26 cellular contexts compared by ENCODE assay signal in genomic region chr12:31018106-31018890, GRCh38.
"Had no signal": no experiment of that assay in that cellular context is flagged by ENCODE, and none has a peak within 500 bp of the region (broad histone marks: within the 10 kb centered on the region; RNA-seq: fewer than 3 reads in every experiment).

No MANE protein-coding gene starts in this region.

- H3K4me1 Mint-ChIP-seq: activated naive CD4-positive, alpha-beta T cell treated with anti-CD3 and anti-CD28 coated beads, Interleukin-2, amount 10 ng/mL, durations not matched to agents 7 days and 5 days; activated naive CD8-positive, alpha-beta T cell treated with anti-CD3 and anti-CD28 coated beads, Interleukin-2, amount 10 ng/mL, durations not matched to agents 7 days and 5 days had no signal

- H3K9me3 ChIP-seq: ascending aorta, mucosa of descending colon, testis, transverse colon, uterus had no signal

- H3K27me3 ChIP-seq: ascending aorta, cardiac muscle cell, testis, transverse colon, uterus had no signal

- H3K27ac Mint-ChIP-seq: activated naive CD4-positive, alpha-beta T cell treated with anti-CD3 and anti-CD28 coated beads, Interleukin-2, amount 10 ng/mL, durations not matched to agents 7 days and 5 days; activated naive CD8-positive, alpha-beta T cell treated with anti-CD3 and anti-CD28 coated beads, Interleukin-2, amount 10 ng/mL, durations not matched to agents 7 days and 5 days; brain; natural killer cell treated with Interleukin-12 subunit alpha and Interleukin-12 subunit beta and Interleukin-15 and Interleukin-18, amount 100 ng/mL, for 72 hours; T-helper 2 cell treated with Interferon-gamma antibody and Interleukin-4, amounts not matched to agents 5 μg/mL and 100 μg/mL, for 36 hours had no signal

- H3K27me3 Mint-ChIP-seq: brain had no signal

- H3K9me3 Mint-ChIP-seq: activated naive CD4-positive, alpha-beta T cell treated with anti-CD3 and anti-CD28 coated beads, Interleukin-2, amount 10 ng/mL, durations not matched to agents 7 days and 5 days; natural killer cell treated with Interleukin-12 subunit alpha and Interleukin-12 subunit beta and Interleukin-15 and Interleukin-18, amount 100 ng/mL, for 72 hours; T-helper 2 cell treated with Interferon-gamma antibody and Interleukin-4, amounts not matched to agents 5 μg/mL and 100 μg/mL, for 36 hours had no signal

- H3K27ac ChIP-seq: ascending aorta, cardiac muscle cell, epithelial cell of prostate, left ventricle myocardium inferior, testis, transverse colon, uterus, VCaP had no signal

- H3K4me3 ChIP-seq: ascending aorta, cardiac muscle cell, left ventricle myocardium inferior, lung, mucosa of descending colon, testis, transverse colon, uterus had no signal

- H3K36me3 ChIP-seq: ascending aorta, cardiac muscle cell, left ventricle myocardium inferior, transverse colon, uterus had no signal

- DNase-seq: activated CD4-positive, alpha-beta T cell treated with anti-CD3 and anti-CD28 coated beads for 4 hours; activated CD4-positive, alpha-beta T cell treated with anti-CD3 and anti-CD28 coated beads, Interleukin-2, amount 50 U/mL, for 4 hours; activated CD8-positive, alpha-beta memory T cell treated with anti-CD3 and anti-CD28 coated beads, Interleukin-2, amount 50 U/mL, for 4 hours; activated gamma-delta T cell; activated naive CD4-positive, alpha-beta T cell treated with anti-CD3 and anti-CD28 coated beads, Interleukin-2, amount 10 ng/mL, durations not matched to agents 7 days and 5 days; activated naive CD8-positive, alpha-beta T cell treated with anti-CD3 and anti-CD28 coated beads, Interleukin-2, amount 10 ng/mL, durations not matched to agents 7 days and 5 days; activated T-cell treated with anti-CD3 and anti-CD28 coated beads, Interleukin-2, amount 50 U/mL, for 1 hour; cortex of kidney; left ventricle myocardium inferior; mesendoderm; mucosa of descending colon; right cardiac atrium; stimulated activated CD4-positive, alpha-beta T cell treated with anti-CD3 and anti-CD28 coated beads, Interleukin-2, amount 100 ng/mL, for 48 hours; stimulated activated naive CD4-positive, alpha-beta T cell treated with Interleukin-2 at 50 U/mL for 16 hours; T-helper 1 cell; testis; transverse colon; uterus had no signal

- H3K4me3 Mint-ChIP-seq: activated naive CD4-positive, alpha-beta T cell treated with anti-CD3 and anti-CD28 coated beads, Interleukin-2, amount 10 ng/mL, durations not matched to agents 7 days and 5 days; activated naive CD8-positive, alpha-beta T cell treated with anti-CD3 and anti-CD28 coated beads, Interleukin-2, amount 10 ng/mL, durations not matched to agents 7 days and 5 days; brain; natural killer cell treated with Interleukin-12 subunit alpha and Interleukin-12 subunit beta and Interleukin-15 and Interleukin-18, amount 100 ng/mL, for 72 hours; T-helper 2 cell treated with Interferon-gamma antibody and Interleukin-4, amounts not matched to agents 5 μg/mL and 100 μg/mL, for 36 hours had no signal

- H3K4me1 ChIP-seq: ascending aorta, left ventricle myocardium inferior, testis, transverse colon, uterus had no signal

- H3K36me3 Mint-ChIP-seq: activated naive CD4-positive, alpha-beta T cell treated with anti-CD3 and anti-CD28 coated beads, Interleukin-2, amount 10 ng/mL, durations not matched to agents 7 days and 5 days; activated naive CD8-positive, alpha-beta T cell treated with anti-CD3 and anti-CD28 coated beads, Interleukin-2, amount 10 ng/mL, durations not matched to agents 7 days and 5 days; natural killer cell treated with Interleukin-12 subunit alpha and Interleukin-12 subunit beta and Interleukin-15 and Interleukin-18, amount 100 ng/mL, for 72 hours had no signal
